ENCODE assay signal across 19 cellular contexts in the genomic region with DNA sequence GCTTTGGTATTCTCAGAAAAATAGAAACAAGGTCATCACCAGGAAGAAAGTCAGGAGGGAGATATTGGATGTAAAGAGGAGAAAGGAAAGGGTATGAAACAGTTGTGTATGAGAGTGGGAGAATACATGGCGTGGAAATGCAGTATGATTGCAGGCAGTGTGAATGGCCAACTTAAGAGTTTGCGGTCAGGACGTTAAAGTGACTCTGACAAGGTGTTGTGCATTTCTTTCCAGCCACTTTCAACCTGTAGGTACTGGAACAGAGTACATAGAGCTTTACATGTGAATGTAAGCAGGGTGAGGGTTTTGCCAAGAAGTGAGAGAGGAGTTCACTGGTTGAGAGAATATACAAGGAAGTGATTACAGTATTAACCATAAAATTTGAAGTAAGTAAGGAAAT. TPM values are rescaled to one million over a fixed set of nuclear protein-coding genes. Genes with fewer than 3 reads are reported as not detected.
DNase-seq lines count a peak whose midpoint lies in the region; ATAC-seq and TF ChIP-seq lines count a peak whose summit lies in the region.
"Had no signal": no experiment of that assay in that cellular context is flagged by ENCODE, and none has a peak within 500 bp of the region (broad histone marks: within the 10 kb centered on the region; RNA-seq: fewer than 3 reads in every experiment).

No MANE protein-coding gene starts in this region.

- H3K9ac ChIP-seq in MM.1S (ENCODE audit: low read length): no peak overlapping the region
- H3K9ac ChIP-seq: SK-N-SH had no signal

- H3K4me2 ChIP-seq in MM.1S (ENCODE audit: low read depth, low read length): peak overlapping the region; percentile 59
- H3K4me2 ChIP-seq: SK-N-SH had no signal

- TF ChIP-seq POLR2A in spleen (IDR thresholded peaks at IDR 0.05) (no peak), body of pancreas (IDR thresholded peaks at IDR 0.05) (no peak)

- TF ChIP-seq CTCF in MM.1S (IDR thresholded peaks at IDR 0.05; ENCODE audit: low read length) (no peak), spleen (IDR thresholded peaks at IDR 0.05 in 8 of 11, conservative IDR thresholded peaks at IDR 0.05 in 3 of 11) (no peak), body of pancreas (IDR thresholded peaks at IDR 0.05) (no peak)

- H3K79me2 ChIP-seq in MM.1S (ENCODE audit: low read length): no peaks in the 10 kb centered on the region

- H3K4me3 ChIP-seq in MM.1S (ENCODE audit: low read length) (no peak overlapping the region), spleen (no peak overlapping the region), body of pancreas (no peak overlapping the region)

- peak overlapping the region; percentile 29; the same call in 1 of the 2 replicates for H2AFZ ChIP-seq in MM.1S (ENCODE audit: low read length)

- peak; percentile 52 for ATAC-seq in GM18511 (IDR thresholded peaks at IDR 0.05; ENCODE audit: unreplicated experiment)
- peak; percentile 49 for ATAC-seq in GM21723 (IDR thresholded peaks at IDR 0.05; ENCODE audit: unreplicated experiment)
- ATAC-seq in body of pancreas: no peak
- ATAC-seq: CD8-positive, alpha-beta T cell; HepG2; Panc1 had no signal

- H3K27me3 ChIP-seq in MM.1S (replicated peaks; ENCODE audit: insufficient read depth, low read length) (no peaks in the 10 kb centered on the region), spleen (replicated peaks in 1 of 7) (no peaks in the 10 kb centered on the region), body of pancreas (no peaks in the 10 kb centered on the region)

- DNase-seq in MM.1S: no peak
- DNase-seq in spleen: no peak
- no peak for DNase-seq in NCI-H69 (lab: John Stamatoyannopoulos, UW)
- no peak for DNase-seq in body of pancreas
- DNase-seq in NCI-H774 (lab: John Stamatoyannopoulos, UW): no peak
- DNase-seq: C1 segment of cervical spinal cord; CD8-positive, alpha-beta T cell; DND-41; KBM-7; NCI-H1417; NCI-H1694 treated with DMSO at 0.1 percent for 48 hours; NCI-H446 treated with DMSO at 0.1 percent for 48 hours; SIG-M5; SK-N-SH; T-helper 2 cell had no signal

- 56 to 64% (median 58%) methylated on average over 3 of the region's 3 CpGs for WGBS in spleen, 5 donors
- WGBS in body of pancreas, 2 donors: 51 to 60% methylated on average over 3 of the region's 3 CpGs

- peaks cover 28% of the 10 kb centered on the region for H3K4me1 ChIP-seq in MM.1S (ENCODE audit: low read length)
- H3K4me1 ChIP-seq in spleen: peaks cover 10 to 50% (median 30%) of the 10 kb centered on the region in 6 donors
- no peaks in the 10 kb centered on the region for H3K4me1 ChIP-seq in body of pancreas

- H3K27ac ChIP-seq in MM.1S (ENCODE audit: low read length) (no peak overlapping the region), spleen (peak overlapping the region in 7 of 8 donors; percentile 10 to 82 (median 75)), body of pancreas (no peak overlapping the region)

- H4K20me1 ChIP-seq in MM.1S (ENCODE audit: insufficient read depth, low read length): no peaks in the 10 kb centered on the region

- H3K36me3 ChIP-seq in MM.1S (replicated peaks; ENCODE audit: insufficient read depth, low read length) (no peaks in the 10 kb centered on the region), spleen (peaks cover 0 to 4% (median 0%) of the 10 kb centered on the region in 6 donors), body of pancreas (replicated peaks in 1 of 2; ENCODE audit: insufficient read depth in 1 of 2, low read depth in 2 of 2) (no peaks in the 10 kb centered on the region)

- intact Hi-C loops in spleen (cut with DNase I; ENCODE audit: low total_unique reads): no loop called here
- intact Hi-C loops in body of pancreas (cut with DNase I): no loop called here

- no peaks in the 10 kb centered on the region for H3F3A ChIP-seq in MM.1S (ENCODE audit: insufficient read depth, low read length)

- H3K9me2 ChIP-seq in MM.1S (replicated peaks; ENCODE audit: insufficient read depth, low read length): no peaks in the 10 kb centered on the region
- H3K9me2 ChIP-seq: SK-N-SH had no signal

- H3K9me3 ChIP-seq in MM.1S (replicated peaks; ENCODE audit: insufficient read depth, low read length) (no peaks in the 10 kb centered on the region), spleen (no peaks in the 10 kb centered on the region), body of pancreas (no peaks in the 10 kb centered on the region)
- H3K9me3 ChIP-seq: SK-N-SH had no signal

RNA-seq across cellular contexts. Expression of gene ATP10D, which starts 15.7 kb away (rescaled TPM):
- total RNA-seq in spleen: 10 to 100 TPM; 47.3 to 79.1 (median 52.8) TPM
- polyA plus RNA-seq in spleen: 1 to 10 TPM; 4.6 to 6.4 (median 5.6) TPM
- total RNA-seq in body of pancreas: 10 to 100 TPM; 12.5 to 24.4 TPM

RNA-seq across cellular contexts. Expression of gene COMMD8, which starts 37.3 kb away (rescaled TPM):
- total RNA-seq in spleen (10 to 100 TPM; 14.1 to 21.1 (median 19.4) TPM), body of pancreas (1 to 10 TPM; 4.6 to 9.9 TPM)
- 10 to 100 TPM; 25.2 to 30.9 (median 28.5) TPM for polyA plus RNA-seq in spleen

Comparison
In these comparisons a context has a peak if more than half of its experiments do, and no peak if none do; other contexts are left out.
1. H3K27ac ChIP-seq: peak in spleen (7 of 8); none in MM.1S (single experiment) and body of pancreas (0 of 4).